Comparison of ENCODE assay signal across 26 cellular contexts in genomic region chr5:148840531-148840930, GRCh38. TPM values are rescaled to one million over a fixed set of nuclear protein-coding genes. Genes with fewer than 3 reads are reported as not detected.
A peak's percentile ranks its signal among the peaks of the same experiment; 100 is the strongest.
DNase-seq lines count a peak whose midpoint lies in the region; TF ChIP-seq lines count a peak whose summit lies in the region.
"Had no signal": no experiment of that assay in that cellular context is flagged by ENCODE, and none has a peak within 500 bp of the region (broad histone marks: within the 10 kb centered on the region; RNA-seq: fewer than 3 reads in every experiment).

No MANE protein-coding gene starts in this region.

- TF ChIP-seq CTCF in 22Rv1 (IDR thresholded peaks at IDR 0.05) (no peak), CD14-positive monocyte (IDR thresholded peaks at IDR 0.05) (no peak)

- H3K36me3 Mint-ChIP-seq in immature natural killer cell: peaks cover 0 to 29% (median 12%) of the 10 kb centered on the region in 3 donors
- peaks cover 44 to 62% of the 10 kb centered on the region in 2 donors for H3K36me3 Mint-ChIP-seq in CD14-positive monocyte

- H3K27ac Mint-ChIP-seq in immature natural killer cell (peak overlapping the region; percentile 92 to 97 (median 96)), CD14-positive monocyte (peak overlapping the region in 1 of 7 donors; percentile 24)
- H3K27ac Mint-ChIP-seq: activated naive CD8-positive, alpha-beta T cell treated with anti-CD3 and anti-CD28 coated beads, Interleukin-2, amount 50 U/mL, for 24 hours; activated T-cell treated with anti-CD3 and anti-CD28 coated beads, Interleukin-2, amount 50 U/mL, for 24 hours; stimulated activated naive CD8-positive, alpha-beta T cell treated with anti-CD3 and anti-CD28 coated beads, Interleukin-15, amount 100 ng/mL, for 72 hours; T-helper 1 cell treated with Interleukin-12 subunit alpha and Interleukin-12 subunit beta and Interleukin-4 antibody, amounts not matched to agents 30 μg/mL and 1 μg/mL, for 36 hours had no signal

- peak overlapping the region; percentile 90 for H3K27ac ChIP-seq in 22Rv1
- H3K27ac ChIP-seq: body of pancreas, epithelial cell of prostate, vagina had no signal

- peak overlapping the region; percentile 27 to 85 (median 75) for H3K4me3 Mint-ChIP-seq in immature natural killer cell
- no peak overlapping the region for H3K4me3 Mint-ChIP-seq in CD14-positive monocyte
- H3K4me3 Mint-ChIP-seq: activated naive CD8-positive, alpha-beta T cell treated with anti-CD3 and anti-CD28 coated beads, Interleukin-2, amount 50 U/mL, for 24 hours; activated T-cell treated with anti-CD3 and anti-CD28 coated beads, Interleukin-2, amount 50 U/mL, for 24 hours; stimulated activated naive CD8-positive, alpha-beta T cell treated with anti-CD3 and anti-CD28 coated beads, Interleukin-15, amount 100 ng/mL, for 72 hours; T-helper 1 cell treated with Interleukin-12 subunit alpha and Interleukin-12 subunit beta and Interleukin-4 antibody, amounts not matched to agents 30 μg/mL and 1 μg/mL, for 36 hours had no signal

- H3K9me3 Mint-ChIP-seq in immature natural killer cell: no peaks in the 10 kb centered on the region
- peaks cover 0 to 2% (median 0%) of the 10 kb centered on the region in 7 donors for H3K9me3 Mint-ChIP-seq in CD14-positive monocyte
- H3K9me3 Mint-ChIP-seq: activated naive CD8-positive, alpha-beta T cell treated with anti-CD3 and anti-CD28 coated beads, Interleukin-2, amount 50 U/mL, for 24 hours; activated T-cell treated with anti-CD3 and anti-CD28 coated beads, Interleukin-2, amount 50 U/mL, for 24 hours; stimulated activated naive CD8-positive, alpha-beta T cell treated with anti-CD3 and anti-CD28 coated beads, Interleukin-15, amount 100 ng/mL, for 72 hours; T-helper 1 cell treated with Interleukin-12 subunit alpha and Interleukin-12 subunit beta and Interleukin-4 antibody, amounts not matched to agents 30 μg/mL and 1 μg/mL, for 36 hours had no signal

- H3K27me3 Mint-ChIP-seq in immature natural killer cell (ENCODE audit: low read depth in 3 of 3): peaks cover 0 to 6% (median 4%) of the 10 kb centered on the region in 3 donors
- no peaks in the 10 kb centered on the region for H3K27me3 Mint-ChIP-seq in CD14-positive monocyte (ENCODE audit: low read depth in 3 of 3)
- H3K27me3 Mint-ChIP-seq: activated naive CD8-positive, alpha-beta T cell treated with anti-CD3 and anti-CD28 coated beads, Interleukin-2, amount 50 U/mL, for 24 hours; activated T-cell treated with anti-CD3 and anti-CD28 coated beads, Interleukin-2, amount 50 U/mL, for 24 hours had no signal

- peak; percentile 40 for DNase-seq in ELR (ENCODE audit: low read depth)
- peak; percentile 8 for DNase-seq in amniotic epithelial cell (ENCODE audit: low read depth)
- no peak for DNase-seq in immature natural killer cell
- no peak for DNase-seq in hippocampal formation (lab: John Stamatoyannopoulos, UW)
- DNase-seq in GDM1 (lab: John Stamatoyannopoulos, UW): no peak
- no peak for DNase-seq in activated CD8-positive, alpha-beta memory T cell treated with anti-CD3 and anti-CD28 coated beads, Interleukin-2, amount 50 U/mL, for 4 hours
- no peak for DNase-seq in CD14-positive monocyte (ENCODE audit: low spot score)
- DNase-seq: activated CD4-positive, alpha-beta T cell treated with anti-CD3 and anti-CD28 coated beads for 48 hours; activated CD8-positive, alpha-beta memory T cell treated with anti-CD3 and anti-CD28 coated beads for 24 hours; activated gamma-delta T cell treated with Interleukin-2 at 50 U/mL for 16 hours; activated naive CD8-positive, alpha-beta T cell treated with anti-CD3 and anti-CD28 coated beads, Interleukin-2, amount 50 U/mL, for 24 hours; activated T-cell treated with anti-CD3 and anti-CD28 coated beads, Interleukin-2, amount 50 U/mL, for 24 hours; body of pancreas; DMS79; left cardiac atrium; mesenchymal stem cell; MG63; NCI-H1105 treated with DMSO at 0.1 percent for 48 hours; NCI-H2029; NCI-H69; RPMI8226; stimulated activated naive CD8-positive, alpha-beta T cell treated with anti-CD3 and anti-CD28 coated beads, Interleukin-15, amount 100 ng/mL, for 72 hours had no signal

- intact Hi-C loops in CD14-positive monocyte (cut with micrococcal nuclease): no loop called here

- H3K4me1 Mint-ChIP-seq in immature natural killer cell: peaks cover 95 to 99% of the 10 kb centered on the region in 2 donors
- H3K4me1 Mint-ChIP-seq in CD14-positive monocyte: peaks cover 48% of the 10 kb centered on the region

RNA-seq across cellular contexts. Expression of gene ADRB2, which starts 14.1 kb away (rescaled TPM):
- polyA plus RNA-seq in immature natural killer cell: 10 to 100 TPM; 34.4 to 65.2 (median 54.1) TPM
- polyA plus RNA-seq in CD14-positive monocyte: 10 to 100 TPM in 1 of 2 donors, 1 to 10 TPM in 1; 6.8 to 10.9 TPM

Comparison
In these comparisons a context has a peak if more than half of its experiments do, and no peak if none do; other contexts are left out.
1. DNase-seq: peak in ELR (single experiment) and amniotic epithelial cell (single experiment); none in immature natural killer cell (0 of 3), hippocampal formation (0 of 2), GDM1 (single experiment), activated CD8-positive, alpha-beta memory T cell treated with anti-CD3 and anti-CD28 coated beads, Interleukin-2, amount 50 U/mL, for 4 hours (single experiment) and CD14-positive monocyte (single experiment).
2. H3K4me3 Mint-ChIP-seq: peak in immature natural killer cell (5 of 5); none in CD14-positive monocyte (0 of 2).